9 cellular contexts compared by ENCODE assay signal in genomic region chr11:129853508-129854228, GRCh38. TPM values are rescaled to one million over a fixed set of nuclear protein-coding genes. Genes with fewer than 3 reads are reported as not detected.
DNase-seq lines count a peak whose midpoint lies in the region; ATAC-seq and TF ChIP-seq lines count a peak whose summit lies in the region.
"Had no signal": no experiment of that assay in that cellular context is flagged by ENCODE, and none has a peak within 500 bp of the region (broad histone marks: within the 10 kb centered on the region; RNA-seq: fewer than 3 reads in every experiment).

No MANE protein-coding gene starts in this region.

- TF ChIP-seq EP300 in SK-N-SH (IDR thresholded peaks at IDR 0.05; ENCODE audit: borderline replicate concordance in 1 of 2, low read depth in 1 of 2, low read length in 1 of 2) = no peak

- no peaks in the 10 kb centered on the region for H4K20me1 ChIP-seq in SK-N-SH (ENCODE audit: insufficient read depth)
- H4K20me1 ChIP-seq in osteoblast (ENCODE audit: insufficient read depth, low read length) = no peaks in the 10 kb centered on the region

- no peak overlapping the region for H3K9ac ChIP-seq in SK-N-SH

- CTCF ChIA-PET in SK-N-SH (lab: Yijun Ruan, JAX) = interaction anchor here (1.1 to 1.6 kb wide), 2 partner anchors 28 to 32 kb away, joined by 3 to 4 read pairs; no protein-coding TSS in a partner anchor

- POLR2A ChIA-PET in SK-N-SH (lab: Yijun Ruan, JAX) = no interaction called here

- H3K9me2 ChIP-seq in SK-N-SH = no peaks in the 10 kb centered on the region

- H3F3A ChIP-seq in SK-N-SH (replicated peaks; ENCODE audit: insufficient read depth) = no peaks in the 10 kb centered on the region

- in situ Hi-C loops in brain microvascular endothelial cell (cut with HindIII; ENCODE audit: low pct_ligation_motif_present, low sequenced_read_pairs) = no loop called here

- 64% methylated on average over 10 of the region's 10 CpGs for WGBS in SK-N-SH (ENCODE audit: low lambda C conversion rate)

- H2AFZ ChIP-seq in SK-N-SH (ENCODE audit: low read depth) (no peak overlapping the region), osteoblast (ENCODE audit: low read length) (no peak overlapping the region)

- H3K79me2 ChIP-seq in SK-N-SH (ENCODE audit: insufficient read depth) (no peaks in the 10 kb centered on the region), osteoblast (ENCODE audit: insufficient read depth, low read length) (no peaks in the 10 kb centered on the region)

- H3K4me1 ChIP-seq in SK-N-SH (ENCODE audit: control insufficient read depth in 1 of 2, insufficient read depth in 2 of 2, low read depth in 1 of 2, low read length in 1 of 2) = peaks cover 0 to 14% of the 10 kb centered on the region in 2 experiments; a peak in 1 of 4 replicates
- H3K4me1 ChIP-seq in osteoblast (ENCODE audit: insufficient read depth, low read length) = peaks cover 6% of the 10 kb centered on the region

- no peaks in the 10 kb centered on the region for H3K36me3 ChIP-seq in SK-N-SH (replicated peaks in 1 of 2; ENCODE audit: control insufficient read depth in 1 of 2, insufficient read depth in 2 of 2, low read length in 1 of 2)
- no peaks in the 10 kb centered on the region for H3K36me3 ChIP-seq in osteoblast (ENCODE audit: insufficient read depth, low read length)
- no peaks in the 10 kb centered on the region for H3K36me3 ChIP-seq in brain microvascular endothelial cell (replicated peaks)

- H3K9me3 ChIP-seq in SK-N-SH (no peaks in the 10 kb centered on the region), osteoblast (ENCODE audit: low read depth, low read length) (no peaks in the 10 kb centered on the region)

- no peak overlapping the region for H3K4me2 ChIP-seq in SK-N-SH
- H3K4me2 ChIP-seq in osteoblast (ENCODE audit: insufficient read depth, low read length) = no peak overlapping the region

- no peak for TF ChIP-seq RAD21 in SK-N-SH (IDR thresholded peaks at IDR 0.05; ENCODE audit: low read length)

- DNase-seq in SK-N-SH = peak; percentile 44
- peak in 3 of 5 experiments; percentile 51 to 95 (median 58) for DNase-seq in T-helper 2 cell
- peak; percentile 59 for DNase-seq in choroid plexus epithelial cell (ENCODE audit: low read depth)
- peak in 2 of 3 donors; percentile 7 to 18 for DNase-seq in stimulated activated CD4-positive, alpha-beta T cell treated with anti-CD3 and anti-CD28 coated beads, Interleukin-12 subunit alpha, Interleukin-12 subunit beta, amount 100 ng/mL, for 48 hours (ENCODE audit: low read depth in 2 of 3, low spot score in 1 of 3)
- no peak for DNase-seq in osteoblast (ENCODE audit: insufficient read length, low spot score, missing footprints)
- no peak for DNase-seq in ecto neural progenitor cell (ENCODE audit: low spot score)
- DNase-seq in brain microvascular endothelial cell = no peak

- no peak for ATAC-seq in SK-N-SH treated with all-trans-retinoic acid at 6 μM for 48 hours

- H3K4me3 ChIP-seq in SK-N-SH (ENCODE audit: low read depth in 2 of 2, low read length in 1 of 2) (no peak overlapping the region), choroid plexus epithelial cell (ENCODE audit: low read depth, low read length) (no peak overlapping the region), osteoblast (ENCODE audit: insufficient read depth, low read length) (no peak overlapping the region), brain microvascular endothelial cell (ENCODE audit: low read depth, low read length) (no peak overlapping the region)

- peaks cover 47% of the 10 kb centered on the region for H3K27me3 ChIP-seq in SK-N-SH (ENCODE audit: insufficient read depth)
- H3K27me3 ChIP-seq in osteoblast (ENCODE audit: insufficient read depth, low read length) = peaks cover 37% of the 10 kb centered on the region
- H3K27me3 ChIP-seq in brain microvascular endothelial cell (replicated peaks) = no peaks in the 10 kb centered on the region

- TF ChIP-seq CTCF in SK-N-SH (IDR thresholded peaks at IDR 0.05) = no peak
- no peak for TF ChIP-seq CTCF in choroid plexus epithelial cell (conservative IDR thresholded peaks at IDR 0.05; ENCODE audit: low read depth, low read length)
- TF ChIP-seq CTCF in osteoblast (IDR thresholded peaks at IDR 0.05; ENCODE audit: extremely low read depth, low read depth, low read length) = no peak
- TF ChIP-seq CTCF in brain microvascular endothelial cell (IDR thresholded peaks at IDR 0.05; ENCODE audit: low read depth, low read length, missing control alignments) = no peak

- H3K27ac ChIP-seq in SK-N-SH (ENCODE audit: low read depth in 2 of 2, low read length in 1 of 2) (no peak overlapping the region), osteoblast (ENCODE audit: low read depth, low read length) (no peak overlapping the region), brain microvascular endothelial cell (no peak overlapping the region)

TF ChIP-seq in SK-N-SH, 30 proteins besides CTCF, POLR2A, EP300 and RAD21 (continues in another document):
- no peak for TF ChIP-seq EZH2phosphoT487 (IDR thresholded peaks at IDR 0.05; ENCODE audit: borderline replicate concordance, low read depth)
- TF ChIP-seq, protein P1, sequence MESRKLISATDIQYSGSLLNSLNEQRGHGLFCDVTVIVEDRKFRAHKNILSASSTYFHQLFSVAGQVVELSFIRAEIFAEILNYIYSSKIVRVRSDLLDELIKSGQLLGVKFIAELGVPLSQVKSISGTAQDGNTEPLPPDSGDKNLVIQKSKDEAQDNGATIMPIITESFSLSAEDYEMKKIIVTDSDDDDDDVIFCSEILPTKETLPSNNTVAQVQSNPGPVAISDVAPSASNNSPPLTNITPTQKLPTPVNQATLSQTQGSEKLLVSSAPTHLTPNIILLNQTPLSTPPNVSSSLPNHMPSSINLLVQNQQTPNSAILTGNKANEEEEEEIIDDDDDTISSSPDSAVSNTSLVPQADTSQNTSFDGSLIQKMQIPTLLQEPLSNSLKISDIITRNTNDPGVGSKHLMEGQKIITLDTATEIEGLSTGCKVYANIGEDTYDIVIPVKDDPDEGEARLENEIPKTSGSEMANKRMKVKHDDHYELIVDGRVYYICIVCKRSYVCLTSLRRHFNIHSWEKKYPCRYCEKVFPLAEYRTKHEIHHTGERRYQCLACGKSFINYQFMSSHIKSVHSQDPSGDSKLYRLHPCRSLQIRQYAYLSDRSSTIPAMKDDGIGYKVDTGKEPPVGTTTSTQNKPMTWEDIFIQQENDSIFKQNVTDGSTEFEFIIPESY (IDR thresholded peaks at IDR 0.05; ENCODE audit: borderline replicate concordance, low read depth) = no peak
- TF ChIP-seq FOXM1 (IDR thresholded peaks at IDR 0.05; ENCODE audit: low read depth) = no peak
- TF ChIP-seq CHD2 (IDR thresholded peaks at IDR 0.05; ENCODE audit: low read length, partially characterized antibody) = no peak
- no peak for TF ChIP-seq SIN3A (IDR thresholded peaks at IDR 0.05; ENCODE audit: borderline replicate concordance, low read depth, low read length)
- no peak for TF ChIP-seq FOSL2 (IDR thresholded peaks at IDR 0.05; ENCODE audit: borderline replicate concordance, low read depth)
- TF ChIP-seq TAF1 (IDR thresholded peaks at IDR 0.05; ENCODE audit: borderline replicate concordance, low read depth, low read length) = no peak
- no peak for TF ChIP-seq FOXJ3 (CRISPR knock-in tag; IDR thresholded peaks at IDR 0.05)
- no peak for TF ChIP-seq POLR2AphosphoS5 (IDR thresholded peaks at IDR 0.05; ENCODE audit: low read depth, low read length)
- TF ChIP-seq, protein P2, sequence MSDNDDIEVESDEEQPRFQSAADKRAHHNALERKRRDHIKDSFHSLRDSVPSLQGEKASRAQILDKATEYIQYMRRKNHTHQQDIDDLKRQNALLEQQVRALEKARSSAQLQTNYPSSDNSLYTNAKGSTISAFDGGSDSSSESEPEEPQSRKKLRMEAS (IDR thresholded peaks at IDR 0.05; ENCODE audit: low read depth) = no peak
- TF ChIP-seq YY1 (IDR thresholded peaks at IDR 0.05; ENCODE audit: low read depth) = no peak

TF ChIP-seq in SK-N-SH treated with all-trans-retinoic acid at 6 μM for 48 hours, 23 proteins besides CTCF, POLR2A, EP300 and RAD21:
- TF ChIP-seq CSDC2 (CRISPR knock-in tag; IDR thresholded peaks at IDR 0.05) = no peak
- no peak for TF ChIP-seq ZNF70 (CRISPR knock-in tag; IDR thresholded peaks at IDR 0.05)
- no peak for TF ChIP-seq ARNTL (CRISPR knock-in tag; IDR thresholded peaks at IDR 0.05; ENCODE audit: borderline replicate concordance, low read depth)
- TF ChIP-seq, protein P3, sequence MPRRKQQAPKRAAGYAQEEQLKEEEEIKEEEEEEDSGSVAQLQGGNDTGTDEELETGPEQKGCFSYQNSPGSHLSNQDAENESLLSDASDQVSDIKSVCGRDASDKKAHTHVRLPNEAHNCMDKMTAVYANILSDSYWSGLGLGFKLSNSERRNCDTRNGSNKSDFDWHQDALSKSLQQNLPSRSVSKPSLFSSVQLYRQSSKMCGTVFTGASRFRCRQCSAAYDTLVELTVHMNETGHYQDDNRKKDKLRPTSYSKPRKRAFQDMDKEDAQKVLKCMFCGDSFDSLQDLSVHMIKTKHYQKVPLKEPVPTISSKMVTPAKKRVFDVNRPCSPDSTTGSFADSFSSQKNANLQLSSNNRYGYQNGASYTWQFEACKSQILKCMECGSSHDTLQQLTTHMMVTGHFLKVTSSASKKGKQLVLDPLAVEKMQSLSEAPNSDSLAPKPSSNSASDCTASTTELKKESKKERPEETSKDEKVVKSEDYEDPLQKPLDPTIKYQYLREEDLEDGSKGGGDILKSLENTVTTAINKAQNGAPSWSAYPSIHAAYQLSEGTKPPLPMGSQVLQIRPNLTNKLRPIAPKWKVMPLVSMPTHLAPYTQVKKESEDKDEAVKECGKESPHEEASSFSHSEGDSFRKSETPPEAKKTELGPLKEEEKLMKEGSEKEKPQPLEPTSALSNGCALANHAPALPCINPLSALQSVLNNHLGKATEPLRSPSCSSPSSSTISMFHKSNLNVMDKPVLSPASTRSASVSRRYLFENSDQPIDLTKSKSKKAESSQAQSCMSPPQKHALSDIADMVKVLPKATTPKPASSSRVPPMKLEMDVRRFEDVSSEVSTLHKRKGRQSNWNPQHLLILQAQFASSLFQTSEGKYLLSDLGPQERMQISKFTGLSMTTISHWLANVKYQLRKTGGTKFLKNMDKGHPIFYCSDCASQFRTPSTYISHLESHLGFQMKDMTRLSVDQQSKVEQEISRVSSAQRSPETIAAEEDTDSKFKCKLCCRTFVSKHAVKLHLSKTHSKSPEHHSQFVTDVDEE (CRISPR knock-in tag; IDR thresholded peaks at IDR 0.05) = no peak
- TF ChIP-seq TOX (CRISPR knock-in tag; IDR thresholded peaks at IDR 0.05; ENCODE audit: borderline replicate concordance) = no peak
- TF ChIP-seq GLIS3 (CRISPR knock-in tag; IDR thresholded peaks at IDR 0.05) = no peak
- no peak for TF ChIP-seq RARB (CRISPR knock-in tag; IDR thresholded peaks at IDR 0.05)
- TF ChIP-seq OSR1 (CRISPR knock-in tag; IDR thresholded peaks at IDR 0.05) = no peak

RNA-seq across cellular contexts. Expression of gene TMEM45B, which starts 38.0 kb away (rescaled TPM):
- not detected in 2 replicates for polyA plus RNA-seq in SK-N-SH (2012; rRNA removed)
- 0.04 TPM in 1 of 2 replicates, not detected in the other for polyA plus RNA-seq in SK-N-SH (2012; cell fraction: cytosol; rRNA removed)
- polyA plus RNA-seq in SK-N-SH (2012; cell fraction: nucleus; rRNA removed) = not detected in 2 replicates
- not detected in 2 replicates for total RNA-seq in osteoblast
- total RNA-seq: natural killer cell treated with Interleukin-12 subunit alpha and Interleukin-12 subunit beta and Interleukin-15 and Interleukin-18, amount 100 ng/mL, for 72 hours had no signal

RNA-seq across cellular contexts. Expression of gene NFRKB, which starts 41.7 kb away (rescaled TPM):
- polyA plus RNA-seq in SK-N-SH (2012; rRNA removed) = 13.5 and 14.6 TPM in 2 replicates
- 8.4 and 11.8 TPM in 2 replicates for polyA plus RNA-seq in SK-N-SH (2012; cell fraction: cytosol; rRNA removed)
- 38.6 and 43.5 TPM in 2 replicates for polyA plus RNA-seq in SK-N-SH (2012; cell fraction: nucleus; rRNA removed)
- total RNA-seq in osteoblast = 15.2 and 18.9 TPM in 2 replicates

Comparison
In these comparisons a context has a peak if more than half of its experiments do, and no peak if none do; other contexts are left out.
1. DNase-seq: peak in SK-N-SH (single experiment), T-helper 2 cell (3 of 5), choroid plexus epithelial cell (single experiment) and stimulated activated CD4-positive, alpha-beta T cell treated with anti-CD3 and anti-CD28 coated beads, Interleukin-12 subunit alpha, Interleukin-12 subunit beta, amount 100 ng/mL, for 48 hours (2 of 3); none in osteoblast (single experiment), ecto neural progenitor cell (single experiment) and brain microvascular endothelial cell (single experiment).